In the genomic region with DNA sequence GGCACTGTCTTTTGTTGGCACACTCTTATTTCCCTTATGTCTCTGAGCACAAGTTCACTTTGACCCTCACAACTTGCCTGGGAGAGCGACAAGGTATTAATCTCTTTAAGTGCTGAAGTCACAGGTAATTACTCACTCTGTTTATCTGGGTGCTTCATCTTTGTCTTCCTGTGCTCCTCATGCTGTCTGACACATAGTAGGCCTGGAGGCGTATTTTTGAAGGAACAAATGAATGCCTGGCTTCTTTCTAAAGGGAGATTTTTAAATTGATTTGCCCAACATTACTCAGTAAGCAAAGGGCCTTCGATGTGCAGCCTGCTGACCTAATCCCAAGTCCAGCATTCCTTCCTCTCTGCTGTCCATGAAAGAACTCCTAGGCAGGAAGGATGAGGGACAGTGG, we compare ENCODE assay signal across 1 cellular context.
TF ChIP-seq lines count a peak whose summit lies in the region.

No MANE protein-coding gene starts in this region.

TF ChIP-seq in IMR-90, 13 proteins besides CTCF, POLR2A, EP300 and RAD21 (continued from another document):
- TF ChIP-seq SMC3 (IDR thresholded peaks at IDR 0.05; ENCODE audit: low read depth, low read length) (no peak), FOS (IDR thresholded peaks at IDR 0.05; ENCODE audit: low read depth, low read length) (no peak), RCOR1 (IDR thresholded peaks at IDR 0.05; ENCODE audit: insufficient replicate concordance, low read length) (no peak), CHD1 (IDR thresholded peaks at IDR 0.05; ENCODE audit: low read depth, low read length) (no peak), CEBPB (IDR thresholded peaks at IDR 0.05; ENCODE audit: low read depth, low read length) (no peak)
- TF ChIP-seq, protein P1, sequence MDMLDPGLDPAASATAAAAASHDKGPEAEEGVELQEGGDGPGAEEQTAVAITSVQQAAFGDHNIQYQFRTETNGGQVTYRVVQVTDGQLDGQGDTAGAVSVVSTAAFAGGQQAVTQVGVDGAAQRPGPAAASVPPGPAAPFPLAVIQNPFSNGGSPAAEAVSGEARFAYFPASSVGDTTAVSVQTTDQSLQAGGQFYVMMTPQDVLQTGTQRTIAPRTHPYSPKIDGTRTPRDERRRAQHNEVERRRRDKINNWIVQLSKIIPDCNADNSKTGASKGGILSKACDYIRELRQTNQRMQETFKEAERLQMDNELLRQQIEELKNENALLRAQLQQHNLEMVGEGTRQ (IDR thresholded peaks at IDR 0.05; ENCODE audit: low read depth, low read length) = no peak
- TF ChIP-seq, protein P2, sequence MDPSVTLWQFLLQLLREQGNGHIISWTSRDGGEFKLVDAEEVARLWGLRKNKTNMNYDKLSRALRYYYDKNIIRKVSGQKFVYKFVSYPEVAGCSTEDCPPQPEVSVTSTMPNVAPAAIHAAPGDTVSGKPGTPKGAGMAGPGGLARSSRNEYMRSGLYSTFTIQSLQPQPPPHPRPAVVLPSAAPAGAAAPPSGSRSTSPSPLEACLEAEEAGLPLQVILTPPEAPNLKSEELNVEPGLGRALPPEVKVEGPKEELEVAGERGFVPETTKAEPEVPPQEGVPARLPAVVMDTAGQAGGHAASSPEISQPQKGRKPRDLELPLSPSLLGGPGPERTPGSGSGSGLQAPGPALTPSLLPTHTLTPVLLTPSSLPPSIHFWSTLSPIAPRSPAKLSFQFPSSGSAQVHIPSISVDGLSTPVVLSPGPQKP (IDR thresholded peaks at IDR 0.05; ENCODE audit: borderline replicate concordance, low read depth, low read length) = no peak
